In genomic region chr4:186534056-186534455, GRCh38 we compare ENCODE assay signal across 38 cellular contexts. TPM values are rescaled to one million over a fixed set of nuclear protein-coding genes. Genes with fewer than 3 reads are reported as not detected.
"Had no signal": no experiment of that assay in that cellular context is flagged by ENCODE, and none has a peak within 500 bp of the region (broad histone marks: within the 10 kb centered on the region; RNA-seq: fewer than 3 reads in every experiment).

No MANE protein-coding gene starts in this region.

- H3K9me3 ChIP-seq: adrenal gland, body of pancreas, breast epithelium had no signal

- ATAC-seq: activated CD8-positive, alpha-beta T cell treated with anti-CD3 and anti-CD28 coated beads for 36 hours; activated naive CD4-positive, alpha-beta T cell treated with anti-CD3 and anti-CD28 coated beads, Interleukin-2, amount 50 U/mL, for 72 hours; activated T-cell treated with anti-CD3 and anti-CD28 coated beads, Interleukin-2, amount 50 U/mL, for 4 hours; activated T-cell treated with anti-CD3 and anti-CD28 coated beads, Interleukin-2, amount 50 U/mL, for 72 hours; activated T-helper 17 cell treated with anti-CD3 and anti-CD28 coated beads, Interleukin-2, amount 50 U/mL, for 72 hours; body of pancreas had no signal

- H3K27ac Mint-ChIP-seq: activated B cell treated with CpG ODN at 0.5 μM for 24 hours; activated CD4-positive, alpha-beta memory T cell treated with anti-CD3 and anti-CD28 coated beads for 36 hours; activated CD4-positive, alpha-beta T cell treated with anti-CD3 and anti-CD28 coated beads, Interleukin-2, amount 10 ng/mL, durations not matched to agents 24 days and 14 days; activated CD8-positive, alpha-beta T cell treated with anti-CD3 and anti-CD28 coated beads for 36 hours; activated naive CD4-positive, alpha-beta T cell treated with anti-CD3 and anti-CD28 coated beads for 36 hours; activated naive CD4-positive, alpha-beta T cell treated with anti-CD3 and anti-CD28 coated beads, Interleukin-2, amount 50 U/mL, for 72 hours; activated naive CD8-positive, alpha-beta T cell treated with anti-CD3 and anti-CD28 coated beads for 36 hours; activated T-cell treated with anti-CD3 and anti-CD28 coated beads, Interleukin-2, amount 50 U/mL, for 72 hours; activated T-helper 1 cell treated with anti-CD3 and anti-CD28 coated beads, Interleukin-12 subunit alpha, Interleukin-12 subunit beta, Interleukin-2, Interleukin-4 antibody, amounts not matched to agents 30 ng/mL and 10 ng/mL and 1 ng/mL, durations not matched to agents 14 hours and 24 hours and 36 hours; activated T-helper 17 cell treated with anti-CD3 and anti-CD28 coated beads, Interleukin-2, amount 50 U/mL, for 72 hours; T-helper 1 cell treated with Interleukin-12 subunit alpha and Interleukin-12 subunit beta and Interleukin-4 antibody, amounts not matched to agents 30 μg/mL and 1 μg/mL, for 36 hours; T-helper 2 cell treated with Interferon-gamma antibody and Interleukin-4, amounts not matched to agents 5 μg/mL and 100 μg/mL, for 36 hours had no signal

- H3K27me3 Mint-ChIP-seq: activated B cell treated with CpG ODN at 0.5 μM for 24 hours; activated CD4-positive, alpha-beta memory T cell treated with anti-CD3 and anti-CD28 coated beads for 36 hours; activated CD4-positive, alpha-beta T cell treated with anti-CD3 and anti-CD28 coated beads, Interleukin-2, amount 10 ng/mL, durations not matched to agents 24 days and 14 days; activated CD8-positive, alpha-beta T cell treated with anti-CD3 and anti-CD28 coated beads for 36 hours; activated T-helper 17 cell treated with anti-CD3 and anti-CD28 coated beads, Interleukin-2, amount 50 U/mL, for 72 hours had no signal

- H3K4me3 Mint-ChIP-seq: activated B cell treated with CpG ODN at 0.5 μM for 24 hours; activated CD4-positive, alpha-beta memory T cell treated with anti-CD3 and anti-CD28 coated beads for 36 hours; activated CD4-positive, alpha-beta T cell treated with anti-CD3 and anti-CD28 coated beads, Interleukin-2, amount 10 ng/mL, durations not matched to agents 24 days and 14 days; activated CD8-positive, alpha-beta T cell treated with anti-CD3 and anti-CD28 coated beads for 36 hours; activated naive CD4-positive, alpha-beta T cell treated with anti-CD3 and anti-CD28 coated beads for 36 hours; activated naive CD8-positive, alpha-beta T cell treated with anti-CD3 and anti-CD28 coated beads for 36 hours; activated T-cell treated with anti-CD3 and anti-CD28 coated beads, Interleukin-2, amount 50 U/mL, for 4 hours; activated T-cell treated with anti-CD3 and anti-CD28 coated beads, Interleukin-2, amount 50 U/mL, for 72 hours; activated T-helper 1 cell treated with anti-CD3 and anti-CD28 coated beads, Interleukin-12 subunit alpha, Interleukin-12 subunit beta, Interleukin-2, Interleukin-4 antibody, amounts not matched to agents 30 ng/mL and 10 ng/mL and 1 ng/mL, durations not matched to agents 14 hours and 24 hours and 36 hours; activated T-helper 17 cell treated with anti-CD3 and anti-CD28 coated beads, Interleukin-2, amount 50 U/mL, for 72 hours; T-helper 1 cell treated with Interleukin-12 subunit alpha and Interleukin-12 subunit beta and Interleukin-4 antibody, amounts not matched to agents 30 μg/mL and 1 μg/mL, for 36 hours; T-helper 2 cell treated with Interferon-gamma antibody and Interleukin-4, amounts not matched to agents 5 μg/mL and 100 μg/mL, for 36 hours had no signal

- FAIRE-seq: astrocyte, TTC549 had no signal

- H3K36me3 Mint-ChIP-seq: activated CD4-positive, alpha-beta memory T cell treated with anti-CD3 and anti-CD28 coated beads for 36 hours; activated naive CD8-positive, alpha-beta T cell treated with anti-CD3 and anti-CD28 coated beads for 36 hours had no signal

- H3K36me3 ChIP-seq: adrenal gland, brain microvascular endothelial cell, breast epithelium had no signal

- H3K27ac ChIP-seq: adrenal gland, body of pancreas, brain microvascular endothelial cell, breast epithelium, VCaP had no signal

- H3K4me1 Mint-ChIP-seq: activated B cell treated with CpG ODN at 0.5 μM for 24 hours; activated CD4-positive, alpha-beta T cell treated with anti-CD3 and anti-CD28 coated beads, Interleukin-2, amount 10 ng/mL, durations not matched to agents 24 days and 14 days; activated naive CD8-positive, alpha-beta T cell treated with anti-CD3 and anti-CD28 coated beads for 36 hours; activated T-helper 17 cell treated with anti-CD3 and anti-CD28 coated beads, Interleukin-2, amount 50 U/mL, for 72 hours had no signal

- H3K27me3 ChIP-seq: adrenal gland, body of pancreas, brain microvascular endothelial cell, breast epithelium had no signal

- H3K4me1 ChIP-seq: adrenal gland, body of pancreas, breast epithelium had no signal

- H3K4me3 ChIP-seq: adrenal gland, body of pancreas, breast epithelium had no signal

- DNase-seq: activated B cell treated with CpG ODN at 0.5 μM for 24 hours; activated CD4-positive, alpha-beta memory T cell treated with anti-CD3 and anti-CD28 coated beads for 36 hours; activated CD4-positive, alpha-beta T cell treated with anti-CD3 and anti-CD28 coated beads for 4 hours; activated CD4-positive, alpha-beta T cell treated with anti-CD3 and anti-CD28 coated beads, Interleukin-2, amount 10 ng/mL, durations not matched to agents 24 days and 14 days; activated CD4-positive, alpha-beta T cell treated with anti-CD3 and anti-CD28 coated beads, Interleukin-2, amount 50 U/mL, for 1 hour; activated CD4-positive, alpha-beta T cell treated with anti-CD3 and anti-CD28 coated beads, Interleukin-2, amount 50 U/mL, for 4 hours; activated CD4-positive, CD25-positive, alpha-beta regulatory T cell treated with anti-CD3 and anti-CD28 coated beads, Interleukin-2, amount 50 U/mL, for 72 hours; activated CD8-positive, alpha-beta memory T cell treated with anti-CD3 and anti-CD28 coated beads, Interleukin-2, amount 50 U/mL, for 4 hours; activated CD8-positive, alpha-beta T cell treated with anti-CD3 and anti-CD28 coated beads for 36 hours; activated effector memory CD4-positive, alpha-beta T cell treated with anti-CD3 and anti-CD28 coated beads, Interleukin-2, amount 50 U/mL, for 16 hours; activated gamma-delta T cell treated with Interleukin-2 at 50 U/mL for 16 hours; activated naive CD4-positive, alpha-beta T cell; activated naive CD4-positive, alpha-beta T cell treated with anti-CD3 and anti-CD28 coated beads for 36 hours; activated naive CD4-positive, alpha-beta T cell treated with anti-CD3 and anti-CD28 coated beads, Interleukin-2, amount 50 U/mL, for 16 hours; activated naive CD8-positive, alpha-beta T cell treated with anti-CD3 and anti-CD28 coated beads for 36 hours; activated T-cell treated with anti-CD3 and anti-CD28 coated beads for 4 hours; activated T-cell treated with anti-CD3 and anti-CD28 coated beads, Interleukin-2, amount 50 U/mL, for 1 hour; activated T-cell treated with anti-CD3 and anti-CD28 coated beads, Interleukin-2, amount 50 U/mL, for 4 hours; activated T-cell treated with anti-CD3 and anti-CD28 coated beads, Interleukin-2, amount 50 U/mL, for 72 hours; adrenal gland; amniotic stem cell; aorta; body of pancreas; brain microvascular endothelial cell; central memory CD4-positive, alpha-beta T cell; T-helper 2 cell; T-helper 9 cell had no signal

RNA-seq across cellular contexts. Expression of gene MTNR1A, which starts 21.3 kb away (rescaled TPM):
- total RNA-seq: activated B cell treated with CpG ODN at 0.5 μM for 24 hours; activated CD4-positive, alpha-beta memory T cell treated with anti-CD3 and anti-CD28 coated beads for 36 hours; activated CD4-positive, alpha-beta T cell treated with anti-CD3 and anti-CD28 coated beads, Interleukin-2, amount 10 ng/mL, durations not matched to agents 24 days and 14 days; activated CD8-positive, alpha-beta memory T cell treated with anti-CD3 and anti-CD28 coated beads for 36 hours; activated CD8-positive, alpha-beta T cell treated with anti-CD3 and anti-CD28 coated beads for 36 hours; activated naive CD4-positive, alpha-beta T cell treated with anti-CD3 and anti-CD28 coated beads for 36 hours; activated naive CD4-positive, alpha-beta T cell treated with anti-CD3 and anti-CD28 coated beads, Interleukin-2, amount 50 U/mL, for 72 hours; activated naive CD8-positive, alpha-beta T cell treated with anti-CD3 and anti-CD28 coated beads for 36 hours; activated T-cell treated with anti-CD3 and anti-CD28 coated beads, Interleukin-2, amount 50 U/mL, for 4 hours; activated T-cell treated with anti-CD3 and anti-CD28 coated beads, Interleukin-2, amount 50 U/mL, for 72 hours; activated T-helper 1 cell treated with anti-CD3 and anti-CD28 coated beads, Interleukin-12 subunit alpha, Interleukin-12 subunit beta, Interleukin-2, Interleukin-4 antibody, amounts not matched to agents 30 ng/mL and 10 ng/mL and 1 ng/mL, durations not matched to agents 14 hours and 24 hours and 36 hours; activated T-helper 17 cell treated with anti-CD3 and anti-CD28 coated beads, Interleukin-2, amount 50 U/mL, for 72 hours; adrenal gland; aorta; breast epithelium; cardiac septum had no signal
- polyA plus RNA-seq: adrenal gland, aorta had no signal
